Comparison of ENCODE assay signal across 20 cellular contexts in the genomic region with DNA sequence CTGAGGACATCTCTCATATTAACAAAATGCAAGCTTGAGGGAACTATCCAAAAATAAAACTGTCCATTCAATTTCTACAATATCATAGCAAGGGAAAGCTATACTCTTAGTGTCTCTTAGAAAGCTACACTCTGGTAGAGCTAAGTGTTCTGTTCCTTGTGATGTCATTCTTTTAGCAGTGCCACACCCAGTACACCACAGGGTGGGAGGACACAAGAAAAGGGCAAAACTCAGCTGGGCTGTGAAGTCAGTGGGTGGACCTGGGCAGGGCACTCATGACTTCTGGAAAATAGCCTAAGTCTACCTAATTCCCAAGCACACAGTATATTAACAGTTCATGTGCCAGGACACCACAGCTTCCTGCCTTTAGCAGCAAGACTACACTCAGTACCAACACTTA. TPM values are rescaled to one million over a fixed set of nuclear protein-coding genes. Genes with fewer than 3 reads are reported as not detected.
DNase-seq lines count a peak whose midpoint lies in the region; ATAC-seq, FAIRE-seq and TF ChIP-seq lines count a peak whose summit lies in the region.
"Had no signal": no experiment of that assay in that cellular context is flagged by ENCODE, and none has a peak within 500 bp of the region (broad histone marks: within the 10 kb centered on the region; RNA-seq: fewer than 3 reads in every experiment).

No MANE protein-coding gene starts in this region.

- no peaks in the 10 kb centered on the region for H3K36me3 ChIP-seq in RWPE2 (ENCODE audit: low read depth)
- H3K36me3 ChIP-seq in mucosa of descending colon (ENCODE audit: low read depth): no peaks in the 10 kb centered on the region
- H3K36me3 ChIP-seq in CD8-positive, alpha-beta memory T cell (ENCODE audit: insufficient read depth, low read length): no peaks in the 10 kb centered on the region
- no peaks in the 10 kb centered on the region for H3K36me3 ChIP-seq in suprapubic skin
- H3K36me3 ChIP-seq: sigmoid colon had no signal

- no peak overlapping the region for H3K4me3 ChIP-seq in RWPE2 (ENCODE audit: severe bottlenecking)
- H3K4me3 ChIP-seq in mucosa of descending colon: no peak overlapping the region
- H3K4me3 ChIP-seq in CD8-positive, alpha-beta memory T cell (ENCODE audit: low read length): no peak overlapping the region
- no peak overlapping the region for H3K4me3 ChIP-seq in suprapubic skin
- H3K4me3 ChIP-seq: sigmoid colon, testis had no signal

- no peaks in the 10 kb centered on the region for H3K27me3 ChIP-seq in RWPE2 (ENCODE audit: insufficient read depth, poor library complexity, severe bottlenecking)
- H3K27me3 ChIP-seq in CD8-positive, alpha-beta memory T cell (ENCODE audit: insufficient read depth, low read length, poor library complexity, severe bottlenecking): no peaks in the 10 kb centered on the region
- H3K27me3 ChIP-seq in suprapubic skin: no peaks in the 10 kb centered on the region
- H3K27me3 ChIP-seq: sigmoid colon, testis had no signal

- H3K36me3 Mint-ChIP-seq in CD8-positive, alpha-beta memory T cell: peaks cover 1 to 10% (median 2%) of the 10 kb centered on the region in 3 donors

- no peak overlapping the region for H3K4me3 Mint-ChIP-seq in CD8-positive, alpha-beta memory T cell
- H3K4me3 Mint-ChIP-seq: activated CD8-positive, alpha-beta memory T cell treated with anti-CD3 and anti-CD28 coated beads, Interleukin-2, amount 10 ng/mL, durations not matched to agents 7 days and 5 days had no signal

- H3K4me1 ChIP-seq in RWPE2 (ENCODE audit: insufficient read depth, poor library complexity, severe bottlenecking) (no peaks in the 10 kb centered on the region), mucosa of descending colon (ENCODE audit: low read depth) (no peaks in the 10 kb centered on the region), suprapubic skin (peaks cover 11% of the 10 kb centered on the region)
- H3K4me1 ChIP-seq in CD8-positive, alpha-beta memory T cell (ENCODE audit: insufficient read depth, low read length): no peaks in the 10 kb centered on the region
- H3K4me1 ChIP-seq: sigmoid colon, testis had no signal

- H3K4me1 Mint-ChIP-seq in CD8-positive, alpha-beta memory T cell: peaks cover 5 to 7% (median 5%) of the 10 kb centered on the region in 3 donors
- H3K4me1 Mint-ChIP-seq: activated CD8-positive, alpha-beta memory T cell treated with anti-CD3 and anti-CD28 coated beads, Interleukin-2, amount 10 ng/mL, durations not matched to agents 7 days and 5 days had no signal

- no peaks in the 10 kb centered on the region for H3K9me3 ChIP-seq in RWPE2 (ENCODE audit: severe bottlenecking)
- no peaks in the 10 kb centered on the region for H3K9me3 ChIP-seq in mucosa of descending colon
- no peaks in the 10 kb centered on the region for H3K9me3 ChIP-seq in CD8-positive, alpha-beta memory T cell (ENCODE audit: low read length)
- H3K9me3 ChIP-seq in suprapubic skin: no peaks in the 10 kb centered on the region
- H3K9me3 ChIP-seq: sigmoid colon, testis had no signal

- TF ChIP-seq EP300 in suprapubic skin (IDR thresholded peaks at IDR 0.05): no peak

- TF ChIP-seq POLR2A in GM12891 (IDR thresholded peaks at IDR 0.05; ENCODE audit: low read depth, low read length): no peak
- no peak for TF ChIP-seq POLR2A in suprapubic skin (IDR thresholded peaks at IDR 0.05)

- no peak overlapping the region for H3K27ac Mint-ChIP-seq in CD8-positive, alpha-beta memory T cell
- H3K27ac Mint-ChIP-seq: activated CD8-positive, alpha-beta memory T cell treated with anti-CD3 and anti-CD28 coated beads, Interleukin-2, amount 10 ng/mL, durations not matched to agents 7 days and 5 days had no signal

- no peak for DNase-seq in GM12891 (ENCODE audit: insufficient read length, low spot score)
- no peak for DNase-seq in RWPE2 (ENCODE audit: low spot score)
- peak; percentile 20 for DNase-seq in fibroblast of peridontal ligament (ENCODE audit: extremely low read depth)
- peak in 1 of 3 donors; percentile 12 for DNase-seq in mucosa of descending colon
- no peak for DNase-seq in stimulated activated CD4-positive, alpha-beta T cell treated with anti-CD3 and anti-CD28 coated beads, Interleukin-15, amount 100 ng/mL, for 24 hours
- no peak for DNase-seq in NCI-H2081 treated with DMSO at 0.1 percent for 48 hours (lab: John Stamatoyannopoulos, UW)
- no peak for DNase-seq in CD8-positive, alpha-beta memory T cell
- no peak for DNase-seq in suprapubic skin (ENCODE audit: low spot score in 2 of 2)
- DNase-seq: activated CD8-positive, alpha-beta memory T cell treated with anti-CD3 and anti-CD28 coated beads, Interleukin-2, amount 10 ng/mL, durations not matched to agents 7 days and 5 days; activated effector memory CD4-positive, alpha-beta T cell treated with anti-CD3 and anti-CD28 coated beads, Interleukin-2, amount 50 U/mL, for 16 hours; COR-L47; EL; midbrain; MM.1S; NCI-H1930; sigmoid colon; T-helper 9 cell; testis had no signal

- FAIRE-seq in GM12891 (lab: Jason Lieb, UNC): peak; percentile 40
- FAIRE-seq: colon, endometrium had no signal

- CTCF ChIA-PET in CD8-positive, alpha-beta memory T cell (lab: Charles Lee): no interaction called here

- intact Hi-C loops in mucosa of descending colon (cut with DNase I, micrococcal nuclease): no loop called here

- peaks cover 0 to 4% (median 0%) of the 10 kb centered on the region in 5 donors for H3K9me3 Mint-ChIP-seq in CD8-positive, alpha-beta memory T cell

- no peaks in the 10 kb centered on the region for H3K27me3 Mint-ChIP-seq in CD8-positive, alpha-beta memory T cell
- H3K27me3 Mint-ChIP-seq: activated CD8-positive, alpha-beta memory T cell treated with anti-CD3 and anti-CD28 coated beads, Interleukin-2, amount 10 ng/mL, durations not matched to agents 7 days and 5 days had no signal

- peak; percentile 64 for ATAC-seq in RWPE2 (ENCODE audit: low read depth)
- ATAC-seq in mucosa of descending colon: peak; percentile 75
- ATAC-seq: activated CD8-positive, alpha-beta memory T cell treated with anti-CD3 and anti-CD28 coated beads, Interleukin-2, amount 10 ng/mL, durations not matched to agents 7 days and 5 days had no signal

- no peak for TF ChIP-seq CTCF in RWPE2 (IDR thresholded peaks at IDR 0.05; ENCODE audit: poor library complexity, severe bottlenecking)
- TF ChIP-seq CTCF in mucosa of descending colon (IDR thresholded peaks at IDR 0.05): no peak
- TF ChIP-seq CTCF in suprapubic skin (IDR thresholded peaks at IDR 0.05): no peak

- H3K27ac ChIP-seq in RWPE2 (ENCODE audit: poor library complexity, severe bottlenecking) (no peak overlapping the region), suprapubic skin (no peak overlapping the region)
- H3K27ac ChIP-seq in CD8-positive, alpha-beta memory T cell (ENCODE audit: low read depth, low read length): no peak overlapping the region
- H3K27ac ChIP-seq: sigmoid colon, testis had no signal

- POLR2A ChIA-PET in CD8-positive, alpha-beta memory T cell (lab: Charles Lee): no interaction called here

TF ChIP-seq in GM12891, 5 proteins besides CTCF, POLR2A, EP300 and RAD21:
- no peak for TF ChIP-seq PAX5 (IDR thresholded peaks at IDR 0.05; ENCODE audit: insufficient read depth, low read length, severe bottlenecking)
- TF ChIP-seq SPI1 (IDR thresholded peaks at IDR 0.05; ENCODE audit: low read depth, low read length): no peak
- no peak for TF ChIP-seq POU2F2 (IDR thresholded peaks at IDR 0.05; ENCODE audit: low read depth, low read length)
- TF ChIP-seq TAF1 (IDR thresholded peaks at IDR 0.05; ENCODE audit: low read depth, low read length): no peak
- TF ChIP-seq POLR2AphosphoS5 (IDR thresholded peaks at IDR 0.05; ENCODE audit: low read depth, low read length): no peak

RNA-seq across cellular contexts. Expression of gene TNFSF4, which starts 42.2 kb away (rescaled TPM):
- 8.1 TPM for polyA plus RNA-seq in GM12891 (2012; ENCODE audit: low read depth, missing spikeins)
- 1 to 10 TPM in 1 of 3 donors, under 1 TPM in 2; 0.82 to 2.1 (median 0.89) TPM for total RNA-seq in mucosa of descending colon
- 10 to 100 TPM; 27.7 to 28.4 TPM for total RNA-seq in CD8-positive, alpha-beta memory T cell
- 0.64 TPM for polyA plus RNA-seq in CD8-positive, alpha-beta memory T cell
- total RNA-seq in suprapubic skin: under 1 TPM in 2 of 4 donors, not detected in 2; 0.15 to 0.29 TPM

Comparison
In these comparisons a context has a peak if more than half of its experiments do, and no peak if none do; other contexts are left out.
1. RNA of gene TNFSF4, which starts 42.2 kb away (total RNA-seq): 27.7 to 28.4 TPM in CD8-positive, alpha-beta memory T cell; 0.82 to 2.1 TPM in mucosa of descending colon and 0.15 to 0.29 TPM in suprapubic skin; every median in the first group is over 4 times any median in the second.